ENCODE assay signal across 8 cellular contexts in the genomic region with DNA sequence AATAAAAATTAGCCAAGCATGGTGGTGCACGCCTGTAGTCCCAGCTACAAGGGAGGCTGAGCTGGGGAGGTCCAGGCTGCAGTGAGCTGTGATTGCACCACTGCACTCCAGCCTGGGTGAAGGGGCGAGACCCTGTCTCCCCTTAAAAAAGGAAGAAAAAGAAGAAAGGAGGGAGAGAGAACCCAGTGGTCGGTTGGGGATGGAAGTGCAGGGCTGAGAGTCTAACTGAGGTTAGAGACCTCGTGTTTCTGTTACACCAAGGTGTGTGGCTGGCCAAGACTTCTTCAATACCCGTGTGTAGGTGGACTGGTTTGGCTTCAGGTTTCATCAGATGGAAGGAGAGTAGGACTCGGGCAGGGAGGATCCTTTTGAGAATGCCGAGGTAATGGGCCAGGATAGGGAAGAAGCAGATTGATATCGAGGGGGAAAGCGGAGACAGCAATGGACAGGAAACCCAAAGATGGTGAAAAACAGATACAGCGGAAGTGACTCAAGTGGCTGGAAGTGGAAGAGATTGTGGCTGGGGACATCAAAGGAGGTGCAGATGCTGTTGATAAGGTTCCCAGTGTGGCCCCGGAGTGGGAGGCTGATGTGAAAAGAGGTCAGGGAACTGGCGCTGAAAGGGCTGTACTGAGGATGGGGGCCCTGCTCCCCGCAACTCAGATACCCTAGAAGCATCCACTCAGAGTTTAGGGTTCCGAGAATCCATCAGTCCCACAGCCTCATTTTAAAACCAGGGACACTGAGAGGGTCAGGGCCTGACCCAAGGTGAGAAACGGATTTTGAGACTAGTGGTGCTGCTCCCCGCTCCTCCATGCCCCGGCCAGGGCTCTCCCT. TPM values are rescaled to one million over a fixed set of nuclear protein-coding genes. Genes with fewer than 3 reads are reported as not detected.
DNase-seq lines count a peak whose midpoint lies in the region; ATAC-seq and TF ChIP-seq lines count a peak whose summit lies in the region.

No MANE protein-coding gene starts in this region.

- no peak overlapping the region for H3K4me3 ChIP-seq in endodermal cell (ENCODE audit: low read length)
- H3K4me3 ChIP-seq in vagina, result peak overlapping the region in 1 of 2 donors; percentile 49
- no peak overlapping the region for H3K4me3 ChIP-seq in aorta (ENCODE audit: low read length in 2 of 2)

- intact Hi-C loops in vagina (cut with DNase I), result no loop called here
- intact Hi-C loops in aorta (cut with DNase I), result no loop called here

- 83 to 90% methylated on average over 11 to 17 of the region's 17 CpGs for WGBS in endodermal cell (ENCODE audit: insufficient coverage in 1 of 2, insufficient read length in 1 of 2), 2 experiments
- 76 to 80% methylated on average over 17 of the region's 17 CpGs for WGBS in aorta, 2 donors

- peaks cover 26% of the 10 kb centered on the region for H3K27me3 Mint-ChIP-seq in endodermal cell (ENCODE audit: insufficient read depth)

- peak; percentile 69 for DNase-seq in GM13976 (ENCODE audit: low spot score)
- peak; percentile 80 for DNase-seq in activated CD4-positive, alpha-beta T cell treated with anti-CD3 and anti-CD28 coated beads for 48 hours
- no peak for DNase-seq in endodermal cell
- DNase-seq in stimulated activated CD4-positive, alpha-beta T cell treated with anti-CD3 and anti-CD28 coated beads, Interleukin-1b, Interleukin-23, amount 100 ng/mL, for 4 hours (ENCODE audit: low read depth in 2 of 2), result peak; percentile 31 to 34
- no peak for DNase-seq in vagina (ENCODE audit: extremely low spot score in 2 of 2)
- no peak for DNase-seq in HT-29 (ENCODE audit: low spot score)
- DNase-seq in aorta, result no peak

- H3K4me1 ChIP-seq in endodermal cell (ENCODE audit: control insufficient read depth, insufficient read depth, low read length), result peaks cover 19% of the 10 kb centered on the region
- H3K4me1 ChIP-seq in vagina, result peaks cover 17% of the 10 kb centered on the region
- H3K4me1 ChIP-seq in aorta (ENCODE audit: control insufficient read depth in 1 of 2, insufficient read depth in 2 of 2, low read length in 2 of 2), result no peaks in the 10 kb centered on the region

- in situ Hi-C loops in GM13976 (cut with MboI; ENCODE audit: low sequenced_read_pairs, unreplicated experiment), result no loop called here

- peak overlapping the region; percentile 70 for H3K4me3 Mint-ChIP-seq in endodermal cell

- H3K27ac ChIP-seq in endodermal cell (ENCODE audit: low read depth, low read length) (no peak overlapping the region), vagina (no peak overlapping the region), aorta (ENCODE audit: low read depth in 1 of 2, low read length in 2 of 2) (no peak overlapping the region)

- H3K9me3 Mint-ChIP-seq in endodermal cell, result no peaks in the 10 kb centered on the region

- TF ChIP-seq POLR2A in vagina (IDR thresholded peaks at IDR 0.05), result no peak

- H3K36me3 ChIP-seq in endodermal cell (ENCODE audit: control insufficient read depth, insufficient read depth, low read length) (no peaks in the 10 kb centered on the region), vagina (no peaks in the 10 kb centered on the region), aorta (ENCODE audit: control insufficient read depth in 1 of 2, insufficient read depth in 2 of 2, low read length in 1 of 2) (no peaks in the 10 kb centered on the region)

- ATAC-seq in aorta (ENCODE audit: low FRiP score), result no peak
- ATAC-seq in HG03280 (IDR thresholded peaks at IDR 0.05; ENCODE audit: unreplicated experiment), result no peak

- H3K36me3 Mint-ChIP-seq in endodermal cell (ENCODE audit: low read depth), result no peaks in the 10 kb centered on the region

- peaks cover 41% of the 10 kb centered on the region for H3K4me1 Mint-ChIP-seq in endodermal cell

- no peak overlapping the region for H3K27ac Mint-ChIP-seq in endodermal cell

- H3K27me3 ChIP-seq in endodermal cell (ENCODE audit: control insufficient read depth, insufficient read depth, low read length, poor library complexity, severe bottlenecking) (peaks cover 6% of the 10 kb centered on the region), vagina (no peaks in the 10 kb centered on the region), aorta (ENCODE audit: control insufficient read depth in 1 of 2, insufficient read depth in 2 of 2, low read length in 1 of 2) (no peaks in the 10 kb centered on the region)

- no peak for TF ChIP-seq CTCF in GM13976 (IDR thresholded peaks at IDR 0.05; ENCODE audit: borderline replicate concordance, control extremely low read depth, extremely low read depth, insufficient read depth, missing control alignments)
- TF ChIP-seq CTCF in endodermal cell (conservative IDR thresholded peaks at IDR 0.05), result no peak
- TF ChIP-seq CTCF in vagina (IDR thresholded peaks at IDR 0.05), result no peak

- H3K9me3 ChIP-seq in endodermal cell (ENCODE audit: control insufficient read depth, low read length) (no peaks in the 10 kb centered on the region), vagina (no peaks in the 10 kb centered on the region), aorta (ENCODE audit: control insufficient read depth, low read length) (no peaks in the 10 kb centered on the region)

- no peak overlapping the region for H3K9ac ChIP-seq in endodermal cell (ENCODE audit: extremely low read depth, low read length, poor library complexity, severe bottlenecking)

RNA-seq across cellular contexts. Expression of a gene that starts 0.7 kb away (rescaled TPM):
- total RNA-seq in endodermal cell (1 to 10 TPM; 1.7 to 2.6 TPM), vagina (0.49 TPM), aorta (under 1 TPM; 0.23 to 0.33 TPM)
- polyA plus RNA-seq in endodermal cell (2013, experiment 1 of 2), result 1.1 TPM
- 1.0 TPM for polyA plus RNA-seq in endodermal cell (2013, experiment 2 of 2)
- total RNA-seq in HT-29 (2014; rRNA removed; shearing (Covaris generic)), result 3.1 and 3.2 TPM in 2 replicates
- polyA plus RNA-seq in aorta, result under 1 TPM; 0.18 to 0.25 TPM

RNA-seq across cellular contexts. Expression of a gene that starts 1.1 kb away (rescaled TPM):
- total RNA-seq in endodermal cell, result not detected
- polyA plus RNA-seq in endodermal cell (2013, experiment 1 of 2), result not detected
- not detected for polyA plus RNA-seq in endodermal cell (2013, experiment 2 of 2)
- not detected for total RNA-seq in vagina
- not detected in 2 replicates for total RNA-seq in HT-29 (2014; rRNA removed; shearing (Covaris generic))
- total RNA-seq in aorta, result under 1 TPM in 1 of 2 donors, not detected in 1; 0.81 TPM
- not detected for polyA plus RNA-seq in aorta

RNA-seq across cellular contexts. Expression of a gene that starts 46.1 kb away (rescaled TPM):
- total RNA-seq in endodermal cell (not detected), vagina (not detected), aorta (not detected)
- not detected for polyA plus RNA-seq in endodermal cell (2013, experiment 1 of 2)
- polyA plus RNA-seq in endodermal cell (2013, experiment 2 of 2), result not detected
- 0.41 and 1.7 TPM in 2 replicates for total RNA-seq in HT-29 (2014; rRNA removed; shearing (Covaris generic))
- under 1 TPM; 0.03 to 0.13 TPM for polyA plus RNA-seq in aorta

Comparison
In these comparisons a context has a peak if more than half of its experiments do, and no peak if none do; other contexts are left out.
1. DNase-seq: peak in GM13976 (single experiment), activated CD4-positive, alpha-beta T cell treated with anti-CD3 and anti-CD28 coated beads for 48 hours (single experiment) and stimulated activated CD4-positive, alpha-beta T cell treated with anti-CD3 and anti-CD28 coated beads, Interleukin-1b, Interleukin-23, amount 100 ng/mL, for 4 hours (2 of 2); none in endodermal cell (single experiment), vagina (0 of 2), HT-29 (single experiment) and aorta (0 of 2).